8 cellular contexts compared by ENCODE assay signal in the genomic region with DNA sequence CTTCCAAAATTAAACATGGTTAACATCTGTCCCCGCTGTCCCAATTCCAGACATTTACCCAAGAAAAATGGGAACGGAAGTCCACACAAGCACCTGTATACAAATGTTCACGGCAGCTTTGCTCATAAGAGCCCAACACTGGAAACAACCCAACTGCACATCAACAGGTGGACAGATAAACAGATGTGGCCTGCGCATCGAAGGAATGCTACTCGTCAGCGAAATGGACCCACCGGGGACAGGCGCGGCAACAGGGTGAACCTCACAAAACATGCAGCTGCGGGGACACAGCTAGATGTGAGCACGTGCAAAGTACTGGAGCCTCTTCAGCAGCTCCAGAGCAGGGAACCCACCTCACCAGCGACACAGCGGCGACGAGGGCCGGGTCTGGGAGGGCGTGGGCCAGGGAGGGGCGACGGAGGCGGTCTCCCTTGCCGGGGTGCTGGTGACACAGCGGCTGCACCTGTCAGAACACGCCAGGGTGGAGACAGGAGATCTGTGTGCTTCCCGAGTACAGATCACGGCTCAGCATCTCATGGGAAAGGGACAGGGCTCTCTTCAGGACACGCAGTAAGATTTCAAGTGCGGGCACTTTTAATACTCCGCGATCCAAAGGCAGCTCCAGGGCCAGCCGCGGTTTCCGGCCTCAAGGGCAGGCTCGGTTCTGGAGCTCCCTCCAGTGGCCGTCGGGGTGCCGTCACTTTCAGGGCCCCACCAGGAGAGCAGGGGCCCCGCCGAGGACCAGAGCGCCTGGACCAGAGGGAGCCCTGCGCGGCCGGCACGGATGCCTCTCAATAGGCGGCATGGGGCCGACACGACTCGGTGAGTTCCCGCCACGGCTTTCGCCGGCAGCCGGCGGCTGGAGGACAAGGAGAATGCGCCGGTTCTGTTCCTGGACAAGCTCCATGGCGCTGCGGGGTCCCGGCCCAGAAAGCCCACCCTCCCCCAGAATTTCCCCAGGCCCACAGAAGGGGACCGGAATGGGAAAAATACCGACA. TPM values are rescaled to one million over a fixed set of nuclear protein-coding genes. Genes with fewer than 3 reads are reported as not detected.
DNase-seq lines count a peak whose midpoint lies in the region; ATAC-seq and TF ChIP-seq lines count a peak whose summit lies in the region.

No MANE protein-coding gene starts in this region.

- no peaks in the 10 kb centered on the region for H4K20me1 ChIP-seq in HCT116 (ENCODE audit: insufficient read depth)

- peaks cover 0 to 2% of the 10 kb centered on the region in 2 experiments; a peak in 1 of 4 replicates for H3K9me3 ChIP-seq in HCT116 (ENCODE audit: control insufficient read depth in 1 of 2, insufficient read depth in 1 of 2, low read depth in 1 of 2, low read length in 2 of 2)

- RAD21 ChIA-PET in HCT116 (lab: Charles Lee; ENCODE audit: low non-redundant PET in 1 of 2, low total read pairs in 2 of 2, uncharacterized antibody in 2 of 2, unreplicated experiment in 2 of 2), result interaction anchor here (0.7 to 1.4 kb wide), 4 partner anchors 10 to 83 kb away, joined by 4 to 11 read pairs (median 10); no protein-coding TSS in a partner anchor

- no peaks in the 10 kb centered on the region for H3K36me3 ChIP-seq in HCT116 (ENCODE audit: control insufficient read depth in 1 of 2, insufficient read depth in 2 of 2, low read length in 2 of 2)

- H3K4me2 ChIP-seq in HCT116 (ENCODE audit: low read length), result no peak overlapping the region

- H3K9ac ChIP-seq in HCT116 (ENCODE audit: low read length), result no peak overlapping the region

- no peak for TF ChIP-seq POLR2A in HCT116 (IDR thresholded peaks at IDR 0.05; ENCODE audit: borderline replicate concordance, extremely low read depth, insufficient read depth, insufficient read length)

- no peak overlapping the region; the same call in 1 of the 2 replicates for H3K27ac ChIP-seq in HCT116 (ENCODE audit: low read depth, low read length)

- no peaks in the 10 kb centered on the region for H3K9me2 ChIP-seq in HCT116 (ENCODE audit: insufficient read depth)

- POLR2A ChIA-PET in HCT116 (lab: Charles Lee), result no interaction called here

- 0 out of 4 replicates have a peak, but pooled peaks cover 0 to 2% of the 10 kb centered on the region in 2 experiments for H3K4me1 ChIP-seq in HCT116 (ENCODE audit: control insufficient read depth in 1 of 2, insufficient read depth in 2 of 2, low read length in 2 of 2)

- H2AFZ ChIP-seq in HCT116 (ENCODE audit: low read depth, low read length, poor library complexity, severe bottlenecking), result no peak overlapping the region

- TF ChIP-seq CTCF in HCT116 (IDR thresholded peaks at IDR 0.05 in 2 of 3, conservative IDR thresholded peaks at IDR 0.05 in 1 of 3; ENCODE audit: borderline replicate concordance in 1 of 3, insufficient read depth in 1 of 3, low read depth in 2 of 3, low read length in 2 of 3), result peak; percentile 78 to 98 (median 91)
- TF ChIP-seq CTCF in cardiac fibroblast (IDR thresholded peaks at IDR 0.05; ENCODE audit: low read depth, low read length), result peak; percentile 93

- H3K27me3 ChIP-seq in HCT116 (ENCODE audit: insufficient read depth, low read length), result no peaks in the 10 kb centered on the region

- DNase-seq in EL (peak; percentile 75), HCT116 (ENCODE audit: low read depth, low spot score) (no peak), NCI-H187 treated with DMSO at 0.1 percent for 48 hours (lab: John Stamatoyannopoulos, UW) (peak; percentile 59), cardiac fibroblast (ENCODE audit: low read depth in 2 of 2) (peak; percentile 77 to 80), kidney tubule cell (ENCODE audit: low spot score) (peak; percentile 77), NK-92 (lab: John Stamatoyannopoulos, UW; ENCODE audit: unreplicated experiment) (no peak)
- DNase-seq in stimulated activated CD4-positive, alpha-beta T cell treated with anti-CD3 and anti-CD28 coated beads, Interleukin-2, amount 100 ng/mL, for 24 hours, result peak; percentile 85 to 88

- no peaks in the 10 kb centered on the region; the same call in 1 of the 2 replicates for H3K79me2 ChIP-seq in HCT116 (ENCODE audit: insufficient read depth, low read length)

- peak; percentile 94 for TF ChIP-seq RAD21 in HCT116 (IDR thresholded peaks at IDR 0.05; ENCODE audit: low read depth)

- no TSS peak for BruUV-seq in HCT116 (replicated peaks; lab: Mats Ljungman, UMichigan)

- CTCF ChIA-PET in HCT116 (lab: Charles Lee), result interaction anchor here (0.7 to 2.6 kb wide), 9 partner anchors 10 to 77 kb away, joined by 3 to 69 read pairs (median 5); no protein-coding TSS in a partner anchor

- ATAC-seq in HCT116, result peak; percentile 98
- ATAC-seq in activated CD4-positive, CD25-positive, alpha-beta regulatory T cell treated with anti-CD3 and anti-CD28 coated beads, Interleukin-2, amount 50 U/mL, for 24 hours, result peak; percentile 95 to 96

- intact Hi-C loops in HCT116 (cut with micrococcal nuclease), result loop anchor here (1.0 to 10.0 kb wide), 3 partner anchors 45 to 161 kb away; no protein-coding TSS in a partner anchor

- no peak overlapping the region for H3K4me3 ChIP-seq in HCT116 (replicated peaks in 1 of 2; ENCODE audit: low read depth in 1 of 2, low read length in 2 of 2)
- peak overlapping the region in 1 of 2 donors; percentile 27 for H3K4me3 ChIP-seq in cardiac fibroblast (replicated peaks in 1 of 2; ENCODE audit: low read depth in 2 of 2, low read length in 2 of 2)

TF ChIP-seq in HCT116, 20 proteins besides CTCF, POLR2A, EP300 and RAD21:
- no peak for TF ChIP-seq ZFX (IDR thresholded peaks at IDR 0.05)
- no peak for TF ChIP-seq JUND (IDR thresholded peaks at IDR 0.05)
- TF ChIP-seq SRF (IDR thresholded peaks at IDR 0.05; ENCODE audit: low read depth), result no peak
- TF ChIP-seq CEBPB (IDR thresholded peaks at IDR 0.05; ENCODE audit: low read depth), result no peak
- TF ChIP-seq MAX (IDR thresholded peaks at IDR 0.05), result no peak
- TF ChIP-seq, protein P1, sequence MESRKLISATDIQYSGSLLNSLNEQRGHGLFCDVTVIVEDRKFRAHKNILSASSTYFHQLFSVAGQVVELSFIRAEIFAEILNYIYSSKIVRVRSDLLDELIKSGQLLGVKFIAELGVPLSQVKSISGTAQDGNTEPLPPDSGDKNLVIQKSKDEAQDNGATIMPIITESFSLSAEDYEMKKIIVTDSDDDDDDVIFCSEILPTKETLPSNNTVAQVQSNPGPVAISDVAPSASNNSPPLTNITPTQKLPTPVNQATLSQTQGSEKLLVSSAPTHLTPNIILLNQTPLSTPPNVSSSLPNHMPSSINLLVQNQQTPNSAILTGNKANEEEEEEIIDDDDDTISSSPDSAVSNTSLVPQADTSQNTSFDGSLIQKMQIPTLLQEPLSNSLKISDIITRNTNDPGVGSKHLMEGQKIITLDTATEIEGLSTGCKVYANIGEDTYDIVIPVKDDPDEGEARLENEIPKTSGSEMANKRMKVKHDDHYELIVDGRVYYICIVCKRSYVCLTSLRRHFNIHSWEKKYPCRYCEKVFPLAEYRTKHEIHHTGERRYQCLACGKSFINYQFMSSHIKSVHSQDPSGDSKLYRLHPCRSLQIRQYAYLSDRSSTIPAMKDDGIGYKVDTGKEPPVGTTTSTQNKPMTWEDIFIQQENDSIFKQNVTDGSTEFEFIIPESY (IDR thresholded peaks at IDR 0.05; ENCODE audit: extremely low read depth, insufficient replicate concordance, low read length), result no peak
- TF ChIP-seq YY1 (IDR thresholded peaks at IDR 0.05; ENCODE audit: extremely low read depth, insufficient replicate concordance, low read depth, low read length), result no peak
- no peak for TF ChIP-seq ZNF274 (IDR thresholded peaks at IDR 0.05; ENCODE audit: low read depth, low read length)
- TF ChIP-seq FOSL1 (IDR thresholded peaks at IDR 0.05; ENCODE audit: low read depth), result no peak
- no peak for TF ChIP-seq CBX3 (IDR thresholded peaks at IDR 0.05; ENCODE audit: low read depth)
- TF ChIP-seq EGR1 (IDR thresholded peaks at IDR 0.05; ENCODE audit: low read depth), result no peak
- TF ChIP-seq ELF1 (IDR thresholded peaks at IDR 0.05; ENCODE audit: borderline replicate concordance, low read depth), result no peak
- TF ChIP-seq TCF7L2 (IDR thresholded peaks at IDR 0.05; ENCODE audit: borderline replicate concordance, extremely low read depth, insufficient read depth, insufficient read length), result no peak

RNA-seq across cellular contexts. Expression of gene GPR146, which starts 21.2 kb away (rescaled TPM):
- 2.4 TPM for total RNA-seq in HCT116 (2021; ENCODE audit: unreplicated experiment)
- 2.6 and 3.0 TPM in 2 replicates for polyA plus RNA-seq in HCT116 (2012)

RNA-seq across cellular contexts. Expression of gene GPER1, which starts 22.4 kb away (rescaled TPM):
- total RNA-seq in HCT116 (2021; ENCODE audit: unreplicated experiment), result 1.2 TPM
- 1.0 and 1.3 TPM in 2 replicates for polyA plus RNA-seq in HCT116 (2012)

Comparison
In these comparisons a context has a peak if more than half of its experiments do, and no peak if none do; other contexts are left out.
1. DNase-seq: peak in EL (single experiment), NCI-H187 treated with DMSO at 0.1 percent for 48 hours (single experiment), cardiac fibroblast (2 of 2), kidney tubule cell (single experiment) and stimulated activated CD4-positive, alpha-beta T cell treated with anti-CD3 and anti-CD28 coated beads, Interleukin-2, amount 100 ng/mL, for 24 hours (2 of 2); none in HCT116 (single experiment) and NK-92 (single experiment).